ENCODE assay signal across 1 cellular context in the genomic region with DNA sequence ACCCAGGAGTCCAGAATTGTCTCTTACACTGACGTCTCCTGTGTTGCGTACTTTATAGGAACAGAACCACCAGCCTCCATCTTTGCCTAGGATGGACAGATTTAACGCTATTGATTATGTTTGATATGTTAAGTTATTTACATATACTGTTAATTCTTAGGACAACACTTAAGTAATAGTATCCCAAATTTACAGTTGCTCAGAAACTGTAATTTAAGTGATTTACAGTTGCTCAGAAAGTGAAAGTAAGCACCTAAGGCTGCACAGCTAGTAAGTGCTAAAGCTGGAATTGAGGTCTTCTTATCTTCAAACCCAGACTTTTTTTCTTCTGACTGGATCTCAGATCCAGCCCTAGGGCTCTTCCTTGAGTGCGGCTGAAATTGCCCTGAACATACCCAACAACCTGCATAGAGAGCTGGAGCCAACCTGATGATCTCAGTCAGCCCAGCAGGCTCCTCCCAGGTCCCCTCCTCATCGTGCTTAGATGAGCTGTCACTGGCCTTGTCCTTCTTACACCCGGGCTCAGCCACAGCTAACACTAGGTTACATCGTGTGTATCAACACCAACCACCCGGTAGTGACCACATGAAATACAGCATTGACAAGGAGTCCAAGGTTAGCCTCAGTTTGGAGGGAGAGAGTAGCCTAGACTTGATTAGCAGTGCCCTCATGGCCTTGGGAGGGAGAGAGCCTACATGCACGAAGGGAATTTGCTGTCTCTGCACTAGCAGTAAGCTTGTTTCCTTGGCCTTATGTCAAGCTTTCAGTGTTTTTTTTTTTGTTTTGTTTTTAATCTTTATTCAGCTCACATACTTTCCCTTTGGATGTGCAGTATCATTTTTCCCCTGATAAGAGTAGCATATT.
TF ChIP-seq lines count a peak whose summit lies in the region.

No MANE protein-coding gene starts in this region.

TF ChIP-seq in HepG2, 621 proteins besides CTCF, POLR2A, EP300 and RAD21 (continued from another document and continues in another):
- TF ChIP-seq, protein P1, sequence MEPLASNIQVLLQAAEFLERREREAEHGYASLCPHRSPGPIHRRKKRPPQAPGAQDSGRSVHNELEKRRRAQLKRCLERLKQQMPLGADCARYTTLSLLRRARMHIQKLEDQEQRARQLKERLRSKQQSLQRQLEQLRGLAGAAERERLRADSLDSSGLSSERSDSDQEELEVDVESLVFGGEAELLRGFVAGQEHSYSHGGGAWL (CRISPR knock-in tag; IDR thresholded peaks at IDR 0.05) = peak; percentile 92; the same call in 1 of the 2 replicates
- TF ChIP-seq ZFP90 (CRISPR knock-in tag; IDR thresholded peaks at IDR 0.05; ENCODE audit: borderline replicate concordance) (peak; percentile 96; the same call in 1 of the 2 replicates), PITX1 (CRISPR knock-in tag; IDR thresholded peaks at IDR 0.05) (peak; percentile 89), ETV5 (CRISPR knock-in tag; IDR thresholded peaks at IDR 0.05; ENCODE audit: borderline replicate concordance) (peak; percentile 80), LCORL (IDR thresholded peaks at IDR 0.05) (no peak), LCORL (CRISPR knock-in tag; IDR thresholded peaks at IDR 0.05) (peak; percentile 57; the same call in 1 of the 2 replicates), ZNF350 (CRISPR knock-in tag; IDR thresholded peaks at IDR 0.05; ENCODE audit: borderline replicate concordance, low read depth) (peak; percentile 51; the same call in 1 of the 2 replicates), WIZ (CRISPR knock-in tag; IDR thresholded peaks at IDR 0.05) (peak; percentile 69), ZNF878 (CRISPR knock-in tag; IDR thresholded peaks at IDR 0.05) (0 out of 2 replicates have a peak, but pooled peaks have one; percentile 49), ZFP36L2 (CRISPR knock-in tag; IDR thresholded peaks at IDR 0.05) (0 out of 2 replicates have a peak, but pooled peaks have one; percentile 60), RFXANK (CRISPR knock-in tag; IDR thresholded peaks at IDR 0.05) (peak; percentile 61; the same call in 1 of the 2 replicates), ZNF451 (CRISPR knock-in tag; IDR thresholded peaks at IDR 0.05) (peak; percentile 92; the same call in 1 of the 2 replicates), CBX1 (IDR thresholded peaks at IDR 0.05; ENCODE audit: low read depth) (peak; percentile 66), ZNF331 (CRISPR knock-in tag; IDR thresholded peaks at IDR 0.05) (peak; percentile 97), HMG20B (CRISPR knock-in tag; conservative IDR thresholded peaks at IDR 0.05) (peak; percentile 85), ATRX (CRISPR knock-in tag; IDR thresholded peaks at IDR 0.05; ENCODE audit: borderline replicate concordance) (no peak; the same call in 1 of the 2 replicates), NR2F6 (IDR thresholded peaks at IDR 0.05) (peak; percentile 58), NR2F6 (CRISPR knock-in tag; IDR thresholded peaks at IDR 0.05) (peak; percentile 92), AHR (CRISPR knock-in tag; IDR thresholded peaks at IDR 0.05) (peak; percentile 93), NCOR1 (IDR thresholded peaks at IDR 0.05; ENCODE audit: borderline replicate concordance, low read length) (no peak), HNF4A (CRISPR knock-in tag; IDR thresholded peaks at IDR 0.05) (peak; percentile 89), RELA (CRISPR knock-in tag; IDR thresholded peaks at IDR 0.05) (peak; percentile 84; the same call in 1 of the 2 replicates), FOXA3 (CRISPR knock-in tag; IDR thresholded peaks at IDR 0.05) (peak; percentile 92), MAF1 (CRISPR knock-in tag; IDR thresholded peaks at IDR 0.05; ENCODE audit: borderline replicate concordance) (no peak; the same call in 1 of the 2 replicates), ZNF33B (CRISPR knock-in tag; IDR thresholded peaks at IDR 0.05) (no peak), SAP130 (CRISPR knock-in tag; IDR thresholded peaks at IDR 0.05; ENCODE audit: low read depth) (peak; percentile 97)
- TF ChIP-seq, protein P2, sequence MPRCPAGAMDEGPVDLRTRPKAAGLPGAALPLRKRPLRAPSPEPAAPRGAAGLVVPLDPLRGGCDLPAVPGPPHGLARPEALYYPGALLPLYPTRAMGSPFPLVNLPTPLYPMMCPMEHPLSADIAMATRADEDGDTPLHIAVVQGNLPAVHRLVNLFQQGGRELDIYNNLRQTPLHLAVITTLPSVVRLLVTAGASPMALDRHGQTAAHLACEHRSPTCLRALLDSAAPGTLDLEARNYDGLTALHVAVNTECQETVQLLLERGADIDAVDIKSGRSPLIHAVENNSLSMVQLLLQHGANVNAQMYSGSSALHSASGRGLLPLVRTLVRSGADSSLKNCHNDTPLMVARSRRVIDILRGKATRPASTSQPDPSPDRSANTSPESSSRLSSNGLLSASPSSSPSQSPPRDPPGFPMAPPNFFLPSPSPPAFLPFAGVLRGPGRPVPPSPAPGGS (CRISPR knock-in tag; IDR thresholded peaks at IDR 0.05) = no peak
- TF ChIP-seq, protein P3, sequence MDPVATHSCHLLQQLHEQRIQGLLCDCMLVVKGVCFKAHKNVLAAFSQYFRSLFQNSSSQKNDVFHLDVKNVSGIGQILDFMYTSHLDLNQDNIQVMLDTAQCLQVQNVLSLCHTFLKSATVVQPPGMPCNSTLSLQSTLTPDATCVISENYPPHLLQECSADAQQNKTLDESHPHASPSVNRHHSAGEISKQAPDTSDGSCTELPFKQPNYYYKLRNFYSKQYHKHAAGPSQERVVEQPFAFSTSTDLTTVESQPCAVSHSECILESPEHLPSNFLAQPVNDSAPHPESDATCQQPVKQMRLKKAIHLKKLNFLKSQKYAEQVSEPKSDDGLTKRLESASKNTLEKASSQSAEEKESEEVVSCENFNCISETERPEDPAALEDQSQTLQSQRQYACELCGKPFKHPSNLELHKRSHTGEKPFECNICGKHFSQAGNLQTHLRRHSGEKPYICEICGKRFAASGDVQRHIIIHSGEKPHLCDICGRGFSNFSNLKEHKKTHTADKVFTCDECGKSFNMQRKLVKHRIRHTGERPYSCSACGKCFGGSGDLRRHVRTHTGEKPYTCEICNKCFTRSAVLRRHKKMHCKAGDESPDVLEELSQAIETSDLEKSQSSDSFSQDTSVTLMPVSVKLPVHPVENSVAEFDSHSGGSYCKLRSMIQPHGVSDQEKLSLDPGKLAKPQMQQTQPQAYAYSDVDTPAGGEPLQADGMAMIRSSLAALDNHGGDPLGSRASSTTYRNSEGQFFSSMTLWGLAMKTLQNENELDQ (CRISPR knock-in tag; IDR thresholded peaks at IDR 0.05; ENCODE audit: borderline replicate concordance) = peak; percentile 75; the same call in 1 of the 2 replicates
- TF ChIP-seq, protein P4, sequence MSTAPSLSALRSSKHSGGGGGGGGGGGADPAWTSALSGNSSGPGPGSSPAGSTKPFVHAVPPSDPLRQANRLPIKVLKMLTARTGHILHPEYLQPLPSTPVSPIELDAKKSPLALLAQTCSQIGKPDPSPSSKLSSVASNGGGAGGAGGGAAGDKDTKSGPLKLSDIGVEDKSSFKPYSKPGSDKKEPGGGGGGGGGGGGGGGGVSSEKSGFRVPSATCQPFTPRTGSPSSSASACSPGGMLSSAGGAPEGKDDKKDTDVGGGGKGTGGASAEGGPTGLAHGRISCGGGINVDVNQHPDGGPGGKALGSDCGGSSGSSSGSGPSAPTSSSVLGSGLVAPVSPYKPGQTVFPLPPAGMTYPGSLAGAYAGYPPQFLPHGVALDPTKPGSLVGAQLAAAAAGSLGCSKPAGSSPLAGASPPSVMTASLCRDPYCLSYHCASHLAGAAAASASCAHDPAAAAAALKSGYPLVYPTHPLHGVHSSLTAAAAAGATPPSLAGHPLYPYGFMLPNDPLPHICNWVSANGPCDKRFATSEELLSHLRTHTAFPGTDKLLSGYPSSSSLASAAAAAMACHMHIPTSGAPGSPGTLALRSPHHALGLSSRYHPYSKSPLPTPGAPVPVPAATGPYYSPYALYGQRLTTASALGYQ (CRISPR knock-in tag; IDR thresholded peaks at IDR 0.05) = peak; percentile 58; the same call in 1 of the 2 replicates
- TF ChIP-seq, protein P5, sequence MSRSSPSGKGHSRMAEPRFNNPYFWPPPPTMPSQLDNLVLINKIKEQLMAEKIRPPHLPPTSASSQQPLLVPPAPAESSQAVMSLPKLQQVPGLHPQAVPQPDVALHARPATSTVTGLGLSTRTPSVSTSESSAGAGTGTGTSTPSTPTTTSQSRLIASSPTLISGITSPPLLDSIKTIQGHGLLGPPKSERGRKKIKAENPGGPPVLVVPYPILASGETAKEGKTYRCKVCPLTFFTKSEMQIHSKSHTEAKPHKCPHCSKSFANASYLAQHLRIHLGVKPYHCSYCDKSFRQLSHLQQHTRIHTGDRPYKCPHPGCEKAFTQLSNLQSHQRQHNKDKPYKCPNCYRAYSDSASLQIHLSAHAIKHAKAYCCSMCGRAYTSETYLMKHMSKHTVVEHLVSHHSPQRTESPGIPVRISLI (CRISPR knock-in tag; IDR thresholded peaks at IDR 0.05; ENCODE audit: borderline replicate concordance) = peak; percentile 58; the same call in 1 of the 2 replicates
- TF ChIP-seq, protein P6, sequence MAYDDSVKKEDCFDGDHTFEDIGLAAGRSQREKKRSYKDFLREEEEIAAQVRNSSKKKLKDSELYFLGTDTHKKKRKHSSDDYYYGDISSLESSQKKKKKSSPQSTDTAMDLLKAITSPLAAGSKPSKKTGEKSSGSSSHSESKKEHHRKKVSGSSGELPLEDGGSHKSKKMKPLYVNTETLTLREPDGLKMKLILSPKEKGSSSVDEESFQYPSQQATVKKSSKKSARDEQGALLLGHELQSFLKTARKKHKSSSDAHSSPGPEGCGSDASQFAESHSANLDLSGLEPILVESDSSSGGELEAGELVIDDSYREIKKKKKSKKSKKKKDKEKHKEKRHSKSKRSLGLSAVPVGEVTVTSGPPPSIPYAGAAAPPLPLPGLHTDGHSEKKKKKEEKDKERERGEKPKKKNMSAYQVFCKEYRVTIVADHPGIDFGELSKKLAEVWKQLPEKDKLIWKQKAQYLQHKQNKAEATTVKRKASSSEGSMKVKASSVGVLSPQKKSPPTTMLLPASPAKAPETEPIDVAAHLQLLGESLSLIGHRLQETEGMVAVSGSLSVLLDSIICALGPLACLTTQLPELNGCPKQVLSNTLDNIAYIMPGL (CRISPR knock-in tag; IDR thresholded peaks at IDR 0.05; ENCODE audit: borderline replicate concordance in 1 of 2, low read depth in 1 of 2) = peak in 1 of 2 experiments; percentile 62; a peak in 1 of 4 replicates
- TF ChIP-seq, protein P7, sequence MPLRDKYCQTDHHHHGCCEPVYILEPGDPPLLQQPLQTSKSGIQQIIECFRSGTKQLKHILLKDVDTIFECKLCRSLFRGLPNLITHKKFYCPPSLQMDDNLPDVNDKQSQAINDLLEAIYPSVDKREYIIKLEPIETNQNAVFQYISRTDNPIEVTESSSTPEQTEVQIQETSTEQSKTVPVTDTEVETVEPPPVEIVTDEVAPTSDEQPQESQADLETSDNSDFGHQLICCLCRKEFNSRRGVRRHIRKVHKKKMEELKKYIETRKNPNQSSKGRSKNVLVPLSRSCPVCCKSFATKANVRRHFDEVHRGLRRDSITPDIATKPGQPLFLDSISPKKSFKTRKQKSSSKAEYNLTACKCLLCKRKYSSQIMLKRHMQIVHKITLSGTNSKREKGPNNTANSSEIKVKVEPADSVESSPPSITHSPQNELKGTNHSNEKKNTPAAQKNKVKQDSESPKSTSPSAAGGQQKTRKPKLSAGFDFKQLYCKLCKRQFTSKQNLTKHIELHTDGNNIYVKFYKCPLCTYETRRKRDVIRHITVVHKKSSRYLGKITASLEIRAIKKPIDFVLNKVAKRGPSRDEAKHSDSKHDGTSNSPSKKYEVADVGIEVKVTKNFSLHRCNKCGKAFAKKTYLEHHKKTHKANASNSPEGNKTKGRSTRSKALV (CRISPR knock-in tag; IDR thresholded peaks at IDR 0.05) = peak; percentile 88
- TF ChIP-seq, protein P8, sequence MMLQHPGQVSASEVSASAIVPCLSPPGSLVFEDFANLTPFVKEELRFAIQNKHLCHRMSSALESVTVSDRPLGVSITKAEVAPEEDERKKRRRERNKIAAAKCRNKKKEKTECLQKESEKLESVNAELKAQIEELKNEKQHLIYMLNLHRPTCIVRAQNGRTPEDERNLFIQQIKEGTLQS (CRISPR knock-in tag; IDR thresholded peaks at IDR 0.05) = peak; percentile 81
- TF ChIP-seq, protein P9, sequence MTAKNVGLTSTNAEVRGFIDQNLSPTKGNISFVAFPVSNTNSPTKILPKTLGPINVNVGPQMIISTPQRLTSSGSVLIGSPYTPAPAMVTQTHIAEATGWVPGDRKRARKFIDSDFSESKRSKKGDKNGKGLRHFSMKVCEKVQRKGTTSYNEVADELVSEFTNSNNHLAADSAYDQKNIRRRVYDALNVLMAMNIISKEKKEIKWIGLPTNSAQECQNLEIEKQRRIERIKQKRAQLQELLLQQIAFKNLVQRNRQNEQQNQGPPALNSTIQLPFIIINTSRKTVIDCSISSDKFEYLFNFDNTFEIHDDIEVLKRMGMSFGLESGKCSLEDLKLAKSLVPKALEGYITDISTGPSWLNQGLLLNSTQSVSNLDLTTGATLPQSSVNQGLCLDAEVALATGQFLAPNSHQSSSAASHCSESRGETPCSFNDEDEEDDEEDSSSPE (CRISPR knock-in tag; IDR thresholded peaks at IDR 0.05) = peak; percentile 80; the same call in 1 of the 2 replicates
- TF ChIP-seq, protein P10, sequence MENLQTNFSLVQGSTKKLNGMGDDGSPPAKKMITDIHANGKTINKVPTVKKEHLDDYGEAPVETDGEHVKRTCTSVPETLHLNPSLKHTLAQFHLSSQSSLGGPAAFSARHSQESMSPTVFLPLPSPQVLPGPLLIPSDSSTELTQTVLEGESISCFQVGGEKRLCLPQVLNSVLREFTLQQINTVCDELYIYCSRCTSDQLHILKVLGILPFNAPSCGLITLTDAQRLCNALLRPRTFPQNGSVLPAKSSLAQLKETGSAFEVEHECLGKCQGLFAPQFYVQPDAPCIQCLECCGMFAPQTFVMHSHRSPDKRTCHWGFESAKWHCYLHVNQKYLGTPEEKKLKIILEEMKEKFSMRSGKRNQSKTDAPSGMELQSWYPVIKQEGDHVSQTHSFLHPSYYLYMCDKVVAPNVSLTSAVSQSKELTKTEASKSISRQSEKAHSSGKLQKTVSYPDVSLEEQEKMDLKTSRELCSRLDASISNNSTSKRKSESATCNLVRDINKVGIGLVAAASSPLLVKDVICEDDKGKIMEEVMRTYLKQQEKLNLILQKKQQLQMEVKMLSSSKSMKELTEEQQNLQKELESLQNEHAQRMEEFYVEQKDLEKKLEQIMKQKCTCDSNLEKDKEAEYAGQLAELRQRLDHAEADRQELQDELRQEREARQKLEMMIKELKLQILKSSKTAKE (CRISPR knock-in tag; IDR thresholded peaks at IDR 0.05; ENCODE audit: borderline replicate concordance) = no peak
- TF ChIP-seq, protein P11, sequence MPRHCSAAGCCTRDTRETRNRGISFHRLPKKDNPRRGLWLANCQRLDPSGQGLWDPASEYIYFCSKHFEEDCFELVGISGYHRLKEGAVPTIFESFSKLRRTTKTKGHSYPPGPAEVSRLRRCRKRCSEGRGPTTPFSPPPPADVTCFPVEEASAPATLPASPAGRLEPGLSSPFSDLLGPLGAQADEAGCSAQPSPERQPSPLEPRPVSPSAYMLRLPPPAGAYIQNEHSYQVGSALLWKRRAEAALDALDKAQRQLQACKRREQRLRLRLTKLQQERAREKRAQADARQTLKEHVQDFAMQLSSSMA (CRISPR knock-in tag; IDR thresholded peaks at IDR 0.05) = 0 out of 2 replicates have a peak, but pooled peaks have one; percentile 37
- TF ChIP-seq, protein P12, sequence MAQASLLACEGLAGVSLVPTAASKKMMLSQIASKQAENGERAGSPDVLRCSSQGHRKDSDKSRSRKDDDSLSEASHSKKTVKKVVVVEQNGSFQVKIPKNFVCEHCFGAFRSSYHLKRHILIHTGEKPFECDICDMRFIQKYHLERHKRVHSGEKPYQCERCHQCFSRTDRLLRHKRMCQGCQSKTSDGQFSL (CRISPR knock-in tag; IDR thresholded peaks at IDR 0.05) = peak; percentile 52; the same call in 1 of the 2 replicates
